In the genomic region with DNA sequence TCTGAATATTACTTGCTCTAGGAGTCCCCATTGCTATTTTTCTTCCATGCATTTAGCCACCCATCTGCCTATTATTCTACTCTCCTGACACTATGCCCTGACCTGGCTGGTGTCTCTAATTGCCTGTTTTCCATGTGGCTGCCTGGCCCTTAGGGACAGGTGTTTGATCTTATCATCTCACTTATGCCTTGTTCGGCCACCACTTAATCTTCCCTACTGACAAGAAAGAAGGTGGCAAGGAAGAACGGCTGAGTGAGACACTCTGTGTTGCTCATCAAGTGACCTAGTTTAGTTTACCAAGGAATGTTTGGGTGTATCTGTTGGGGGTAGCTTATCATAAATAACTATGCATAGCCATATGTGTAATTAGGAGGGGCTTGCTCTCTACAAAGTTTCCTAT, we compare ENCODE assay signal across 1 cellular context.
TF ChIP-seq lines count a peak whose summit lies in the region.

No MANE protein-coding gene starts in this region.

TF ChIP-seq in H1, 55 proteins besides CTCF, POLR2A, EP300 and RAD21:
- no peak for TF ChIP-seq HDAC6 (IDR thresholded peaks at IDR 0.05; ENCODE audit: low read depth, low read length)
- no peak for TF ChIP-seq POU5F1 (IDR thresholded peaks at IDR 0.05; ENCODE audit: low read depth, low read length)
- no peak for TF ChIP-seq RXRA (IDR thresholded peaks at IDR 0.05; ENCODE audit: insufficient read depth, low read depth, low read length)
- no peak for TF ChIP-seq TAF7 (optimal IDR thresholded peaks at IDR 0.05; ENCODE audit: borderline replicate concordance, low read depth, low read length)
- TF ChIP-seq, protein P1, sequence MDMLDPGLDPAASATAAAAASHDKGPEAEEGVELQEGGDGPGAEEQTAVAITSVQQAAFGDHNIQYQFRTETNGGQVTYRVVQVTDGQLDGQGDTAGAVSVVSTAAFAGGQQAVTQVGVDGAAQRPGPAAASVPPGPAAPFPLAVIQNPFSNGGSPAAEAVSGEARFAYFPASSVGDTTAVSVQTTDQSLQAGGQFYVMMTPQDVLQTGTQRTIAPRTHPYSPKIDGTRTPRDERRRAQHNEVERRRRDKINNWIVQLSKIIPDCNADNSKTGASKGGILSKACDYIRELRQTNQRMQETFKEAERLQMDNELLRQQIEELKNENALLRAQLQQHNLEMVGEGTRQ (IDR thresholded peaks at IDR 0.05; ENCODE audit: low read length): no peak
- TF ChIP-seq CBX8 (IDR thresholded peaks at IDR 0.05; ENCODE audit: borderline replicate concordance, low read depth, low read length): no peak
- TF ChIP-seq KDM5A (IDR thresholded peaks at IDR 0.05; ENCODE audit: low read length): no peak
- no peak for TF ChIP-seq ZNF274 (IDR thresholded peaks at IDR 0.05; ENCODE audit: borderline replicate concordance, extremely low read depth, low read length)
TF ChIP-seq in H1: peak in this region for 0.
